11 cellular contexts compared by ENCODE assay signal in genomic region chr7:151304856-151305255, GRCh38. TPM values are rescaled to one million over a fixed set of nuclear protein-coding genes. Genes with fewer than 3 reads are reported as not detected.
DNase-seq lines count a peak whose midpoint lies in the region; ATAC-seq and TF ChIP-seq lines count a peak whose summit lies in the region.
"Had no signal": no experiment of that assay in that cellular context is flagged by ENCODE, and none has a peak within 500 bp of the region (broad histone marks: within the 10 kb centered on the region; RNA-seq: fewer than 3 reads in every experiment).

No MANE protein-coding gene starts in this region.

- TF ChIP-seq CTCF in right atrium auricular region (IDR thresholded peaks at IDR 0.05): no peak
- TF ChIP-seq CTCF in heart right ventricle (IDR thresholded peaks at IDR 0.05): no peak
- TF ChIP-seq CTCF in foreskin fibroblast (IDR thresholded peaks at IDR 0.05; ENCODE audit: low read depth, low read length): no peak
- TF ChIP-seq CTCF in upper lobe of right lung (IDR thresholded peaks at IDR 0.05): no peak

- intact Hi-C loops in heart right ventricle (cut with DNase I) (loop anchor here (5.0 to 10.0 kb wide), 7 partner anchors 53 to 183 kb away; partner anchors contain the start of genes SMARCD3 (in 3 of the 10) and GBX1 (in 1 of the 10)), upper lobe of right lung (cut with DNase I) (loop anchor here (10.0 kb wide), 1 partner anchor 60 kb away; the partner anchor contains the start of gene SMARCD3), sciatic nerve (cut with DNase I) (loop anchor here (2.0 to 10.0 kb wide), 3 partner anchors 60 to 1710 kb away; no protein-coding TSS in a partner anchor)

- no peak for ATAC-seq in heart right ventricle
- ATAC-seq in upper lobe of right lung: no peak
- ATAC-seq in GM18502 (IDR thresholded peaks at IDR 0.05; ENCODE audit: poor library complexity, unreplicated experiment): no peak
- ATAC-seq in sciatic nerve: no peak
- ATAC-seq in GM21825 (IDR thresholded peaks at IDR 0.05; ENCODE audit: unreplicated experiment): no peak

- H3K36me3 ChIP-seq in right atrium auricular region (no peaks in the 10 kb centered on the region), heart right ventricle (no peaks in the 10 kb centered on the region), upper lobe of right lung (no peaks in the 10 kb centered on the region)
- H3K36me3 ChIP-seq: SJSA1 had no signal

- H3K4me3 ChIP-seq in right atrium auricular region: no peak overlapping the region
- peak overlapping the region in 2 of 10 donors; percentile 7 to 31 for H3K4me3 ChIP-seq in heart right ventricle
- peak overlapping the region; percentile 28 to 36 for H3K4me3 ChIP-seq in foreskin fibroblast (ENCODE audit: low read depth in 1 of 2, low read length in 2 of 2)
- H3K4me3 ChIP-seq in upper lobe of right lung: peak overlapping the region; percentile 14
- H3K4me3 ChIP-seq: SJSA1 had no signal

- H3K27me3 ChIP-seq in right atrium auricular region (no peaks in the 10 kb centered on the region), heart right ventricle (peaks cover 0 to 61% (median 39%) of the 10 kb centered on the region in 7 donors), upper lobe of right lung (peaks cover 19% of the 10 kb centered on the region)

- H3K27ac ChIP-seq in right atrium auricular region (no peak overlapping the region), heart right ventricle (no peak overlapping the region), upper lobe of right lung (no peak overlapping the region)
- H3K27ac ChIP-seq: epithelial cell of prostate, SJSA1 had no signal

- H3K4me1 ChIP-seq in right atrium auricular region (peaks cover 0 to 9% of the 10 kb centered on the region in 2 donors), heart right ventricle (peaks cover 3 to 17% (median 11%) of the 10 kb centered on the region in 9 donors), upper lobe of right lung (peaks cover 5% of the 10 kb centered on the region)

- WGBS in heart right ventricle, 2 donors: 25 to 28% methylated on average over 7 of the region's 7 CpGs

- H3K9me3 ChIP-seq in right atrium auricular region (no peaks in the 10 kb centered on the region), heart right ventricle (no peaks in the 10 kb centered on the region), upper lobe of right lung (no peaks in the 10 kb centered on the region)
- H3K9me3 ChIP-seq: SJSA1 had no signal

- DNase-seq in right atrium auricular region (ENCODE audit: low spot score): peak; percentile 38
- no peak for DNase-seq in heart right ventricle
- DNase-seq in NCI-H748 (lab: John Stamatoyannopoulos, UW; ENCODE audit: unreplicated experiment): peak; percentile 80
- peak in 1 of 2 donors; percentile 18 for DNase-seq in foreskin fibroblast
- no peak for DNase-seq in upper lobe of right lung
- no peak for DNase-seq in sciatic nerve (ENCODE audit: low spot score)
- DNase-seq: stimulated activated CD4-positive, alpha-beta T cell treated with anti-CD3 and anti-CD28 coated beads, Interleukin-4, amount 100 ng/mL, for 1 hour had no signal

RNA-seq across cellular contexts. Expression of gene NUB1, which starts 36.8 kb away (rescaled TPM):
- total RNA-seq in right atrium auricular region: 10 to 100 TPM; 33.5 to 39.6 TPM
- total RNA-seq in heart right ventricle: 10 to 100 TPM; 36.7 to 53.0 (median 43.9) TPM
- polyA plus RNA-seq in heart right ventricle: 10 to 100 TPM; 22.6 to 23.8 TPM
- 55.2 TPM for total RNA-seq in upper lobe of right lung
- total RNA-seq in sciatic nerve: 48.5 TPM

RNA-seq across cellular contexts. Expression of gene SMARCD3, which starts 56.4 kb away (rescaled TPM):
- 100 to 1,000 TPM in 1 of 2 donors, 10 to 100 TPM in 1; 81.5 to 125 TPM for total RNA-seq in right atrium auricular region
- 100 to 1,000 TPM in 5 of 10 donors, 10 to 100 TPM in 5; 78.0 to 119 (median 97.6) TPM for total RNA-seq in heart right ventricle
- polyA plus RNA-seq in heart right ventricle: 100 to 1,000 TPM in 1 of 2 donors, 10 to 100 TPM in 1; 77.7 to 175 TPM
- 61.5 TPM for total RNA-seq in upper lobe of right lung
- 50.7 TPM for total RNA-seq in sciatic nerve

Comparison
In these comparisons a context has a peak if more than half of its experiments do, and no peak if none do; other contexts are left out.
1. DNase-seq: peak in right atrium auricular region (single experiment) and NCI-H748 (single experiment); none in heart right ventricle (0 of 2), upper lobe of right lung (single experiment) and sciatic nerve (single experiment).
2. H3K4me3 ChIP-seq: peak in foreskin fibroblast (2 of 2) and upper lobe of right lung (single experiment); none in right atrium auricular region (0 of 2).